9 cellular contexts compared by ENCODE assay signal in genomic region chr9:95007470-95007869, GRCh38.
DNase-seq lines count a peak whose midpoint lies in the region; ATAC-seq and TF ChIP-seq lines count a peak whose summit lies in the region.
"Had no signal": no experiment of that assay in that cellular context is flagged by ENCODE, and none has a peak within 500 bp of the region (broad histone marks: within the 10 kb centered on the region; RNA-seq: fewer than 3 reads in every experiment).

No MANE protein-coding gene starts in this region.

- H3K4me1 Mint-ChIP-seq in neural crest cell (peaks cover 48% of the 10 kb centered on the region), natural killer cell (peaks cover 5 to 11% of the 10 kb centered on the region in 2 donors)

- H3K27me3 Mint-ChIP-seq in neural crest cell (ENCODE audit: low read depth) (peaks cover 45% of the 10 kb centered on the region), natural killer cell (ENCODE audit: low read depth in 2 of 2) (peaks cover 9 to 12% of the 10 kb centered on the region in 2 donors)

- peak; percentile 24 for ATAC-seq in esophagus mucosa
- ATAC-seq in natural killer cell: no peak

- H3K9me3 Mint-ChIP-seq in neural crest cell: no peaks in the 10 kb centered on the region
- no peaks in the 10 kb centered on the region for H3K9me3 Mint-ChIP-seq in natural killer cell

- no peaks in the 10 kb centered on the region for H3K27me3 ChIP-seq in AG04450 (ENCODE audit: control insufficient read depth, insufficient read depth, low read length)

- POLR2A ChIA-PET in AG04450 (lab: Yijun Ruan, JAX): interaction anchor here (0.6 to 1.5 kb wide), 6 partner anchors 9 to 922 kb away, joined by 3 to 5 read pairs (median 3); no protein-coding TSS in a partner anchor
- POLR2A ChIA-PET in RWPE1 (lab: Yijun Ruan, JAX; ENCODE audit: low non-redundant PET): interaction anchor here (0.6 to 0.7 kb wide), 3 partner anchors 9 to 195 kb away, joined by 4 to 9 read pairs (median 4); no protein-coding TSS in a partner anchor

- no peaks in the 10 kb centered on the region for H3K36me3 Mint-ChIP-seq in neural crest cell (ENCODE audit: low read depth)
- H3K36me3 Mint-ChIP-seq in natural killer cell: peaks cover 6% of the 10 kb centered on the region

- DNase-seq in AG04450 (ENCODE audit: low read depth, low spot score) (no peak), RWPE1 (ENCODE audit: low spot score) (no peak), neural crest cell (ENCODE audit: low read depth, low spot score) (no peak), GM03348 (ENCODE audit: low spot score) (no peak), natural killer cell (no peak), NCI-H1436 treated with DMSO at 0.1 percent for 48 hours (lab: John Stamatoyannopoulos, UW) (no peak)
- DNase-seq in stimulated activated naive CD4-positive, alpha-beta T cell treated with Interleukin-2 at 50 U/mL for 16 hours (lab: John Stamatoyannopoulos, UW): no peak
- DNase-seq: activated naive CD4-positive, alpha-beta T cell treated with Interleukin-2 at 50 U/mL for 16 hours had no signal

- H3K27ac Mint-ChIP-seq in neural crest cell (ENCODE audit: unreplicated experiment) (no peak overlapping the region), natural killer cell (no peak overlapping the region)

- intact Hi-C loops in natural killer cell (cut with micrococcal nuclease): no loop called here

- H3K27ac ChIP-seq in AG04450 (ENCODE audit: low read depth, low read length) (no peak overlapping the region), RWPE1 (peak overlapping the region; percentile 96)

- peaks cover 2% of the 10 kb centered on the region; the same call in 1 of the 2 replicates for H3K9me3 ChIP-seq in AG04450 (ENCODE audit: control insufficient read depth, insufficient read depth, low read length)

- H3K4me3 ChIP-seq in AG04450 (ENCODE audit: low read depth, low read length): peak overlapping the region; percentile 83

- CTCF ChIA-PET in AG04450 (lab: Charles Lee): interaction anchor here (0.6 to 2.2 kb wide), 8 partner anchors 13 to 338 kb away, joined by 3 to 9 read pairs (median 4); no protein-coding TSS in a partner anchor
- CTCF ChIA-PET in RWPE1 (lab: Yijun Ruan, JAX): interaction anchor here (1.1 to 2.8 kb wide), 4 partner anchors 12 to 225 kb away, joined by 3 to 13 read pairs (median 6); no protein-coding TSS in a partner anchor

- no peak for TF ChIP-seq CTCF in AG04450 (IDR thresholded peaks at IDR 0.05; ENCODE audit: low read depth, low read length)
- no peak for TF ChIP-seq CTCF in RWPE1 (conservative IDR thresholded peaks at IDR 0.05; ENCODE audit: low read depth)
- TF ChIP-seq CTCF in neural crest cell (conservative IDR thresholded peaks at IDR 0.05): no peak
- TF ChIP-seq CTCF in natural killer cell (IDR thresholded peaks at IDR 0.05): no peak

- peak overlapping the region; percentile 81 for H3K4me3 Mint-ChIP-seq in neural crest cell
- H3K4me3 Mint-ChIP-seq in natural killer cell: no peak overlapping the region
